ENCODE assay signal across 12 cellular contexts in genomic region chr7:92646966-92647625, GRCh38. TPM values are rescaled to one million over a fixed set of nuclear protein-coding genes. Genes with fewer than 3 reads are reported as not detected.
DNase-seq lines count a peak whose midpoint lies in the region; ATAC-seq and TF ChIP-seq lines count a peak whose summit lies in the region.
"Had no signal": no experiment of that assay in that cellular context is flagged by ENCODE, and none has a peak within 500 bp of the region (broad histone marks: within the 10 kb centered on the region; RNA-seq: fewer than 3 reads in every experiment).

No MANE protein-coding gene starts in this region.

- peaks cover 98% of the 10 kb centered on the region for H3K4me1 ChIP-seq in DND-41 (ENCODE audit: insufficient read depth, low read length)

- H3K9me3 ChIP-seq in DND-41 (ENCODE audit: insufficient read depth, low read length, severe bottlenecking): no peaks in the 10 kb centered on the region
- H3K9me3 ChIP-seq in CD4-positive, alpha-beta T cell (ENCODE audit: control insufficient read depth, low read length): no peaks in the 10 kb centered on the region

- H3K79me2 ChIP-seq in DND-41 (ENCODE audit: insufficient read depth, low read length): peaks cover 98% of the 10 kb centered on the region

- H3K27ac ChIP-seq in DND-41 (ENCODE audit: low read length) (peak overlapping the region; percentile 99), dorsolateral prefrontal cortex (peak overlapping the region in 55 of 59 donors; percentile 2 to 91 (median 78))
- H3K27ac ChIP-seq in CD4-positive, alpha-beta T cell (ENCODE audit: low read depth, low read length): no peak overlapping the region

- H3K4me3 Mint-ChIP-seq in CD4-positive, alpha-beta T cell: no peak overlapping the region

- POLR2A ChIA-PET in CD4-positive, alpha-beta T cell (lab: Charles Lee): no interaction called here

- H3K9ac ChIP-seq in DND-41 (ENCODE audit: low read depth, low read length): 0 out of 2 replicates have a peak overlapping the region, but pooled peaks have one; percentile 5

- TF ChIP-seq CTCF in DND-41 (IDR thresholded peaks at IDR 0.05; ENCODE audit: borderline replicate concordance, extremely low read depth, low read length, poor library complexity, severe bottlenecking): no peak
- TF ChIP-seq CTCF in dorsolateral prefrontal cortex (IDR thresholded peaks at IDR 0.05 in 54 of 56, conservative IDR thresholded peaks at IDR 0.05 in 2 of 56; ENCODE audit: low read depth in 1 of 56, partially characterized antibody in 56 of 56): no peak
- TF ChIP-seq CTCF in CD4-positive, alpha-beta T cell (IDR thresholded peaks at IDR 0.05): no peak

- no peaks in the 10 kb centered on the region for H3K9me3 Mint-ChIP-seq in CD4-positive, alpha-beta T cell

- H3K27me3 Mint-ChIP-seq in CD4-positive, alpha-beta T cell: no peaks in the 10 kb centered on the region

- CTCF ChIA-PET in CD4-positive, alpha-beta T cell (lab: Charles Lee): no interaction called here

- no peak overlapping the region for H3K27ac Mint-ChIP-seq in CD4-positive, alpha-beta T cell

- H3K4me3 ChIP-seq in DND-41 (ENCODE audit: low read depth in 1 of 2, low read length in 2 of 2) (no peak overlapping the region), dorsolateral prefrontal cortex (peak overlapping the region in 15 of 59 donors; percentile 0 to 40 (median 18))
- H3K4me3 ChIP-seq: lung had no signal

- no peaks in the 10 kb centered on the region for H4K20me1 ChIP-seq in DND-41 (ENCODE audit: insufficient read depth, low read length)

- no peak for DNase-seq in DND-41
- no peak for DNase-seq in dorsolateral prefrontal cortex
- no peak for DNase-seq in activated gamma-delta T cell (lab: John Stamatoyannopoulos, UW)
- DNase-seq in superior temporal gyrus (ENCODE audit: extremely low spot score): no peak
- DNase-seq in CD1c-positive myeloid dendritic cell (ENCODE audit: extremely low spot score): no peak
- no peak for DNase-seq in CD4-positive, alpha-beta T cell
- DNase-seq: DMS 273 treated with DMSO at 0.1 percent for 48 hours, NCI-H1092 treated with DMSO at 0.1 percent for 48 hours had no signal

- ATAC-seq in DND-41 (ENCODE audit: insufficient read depth, low read depth) (no peak), GM19467 (IDR thresholded peaks at IDR 0.05; ENCODE audit: unreplicated experiment) (peak; percentile 55), HG03457 (IDR thresholded peaks at IDR 0.05; ENCODE audit: unreplicated experiment) (peak; percentile 36)
- no peak for ATAC-seq in CD4-positive, alpha-beta T cell (ENCODE audit: poor library complexity)
- ATAC-seq: activated CD4-positive, CD25-positive, alpha-beta regulatory T cell treated with anti-CD3 and anti-CD28 coated beads, Interleukin-2, amount 50 U/mL, for 24 hours had no signal

- peaks cover 71% of the 10 kb centered on the region for H3K36me3 ChIP-seq in DND-41 (ENCODE audit: insufficient read depth, low read length)

- peaks cover 29% of the 10 kb centered on the region for H3K4me1 Mint-ChIP-seq in CD4-positive, alpha-beta T cell (ENCODE audit: low read depth)

- intact Hi-C loops in dorsolateral prefrontal cortex (cut with DNase I): loop anchor here in 1 of 2 donors (5.0 kb wide), 1 partner anchor 35 kb away; no protein-coding TSS in a partner anchor
- intact Hi-C loops in CD4-positive, alpha-beta T cell (cut with DNase I, micrococcal nuclease): no loop called here

- no peaks in the 10 kb centered on the region for H3K36me3 Mint-ChIP-seq in CD4-positive, alpha-beta T cell (ENCODE audit: low read depth)

- H3K4me2 ChIP-seq in DND-41 (ENCODE audit: insufficient read depth, low read length): no peak overlapping the region; the same call in 1 of the 2 replicates

- H3K27me3 ChIP-seq in DND-41 (ENCODE audit: insufficient read depth, low read length, poor library complexity): no peaks in the 10 kb centered on the region
- no peaks in the 10 kb centered on the region for H3K27me3 ChIP-seq in dorsolateral prefrontal cortex
- no peaks in the 10 kb centered on the region for H3K27me3 ChIP-seq in CD4-positive, alpha-beta T cell (ENCODE audit: control insufficient read depth, insufficient read depth, low read length)

- H2AFZ ChIP-seq in DND-41 (ENCODE audit: low read depth, low read length): no peak overlapping the region

RNA-seq across cellular contexts. Expression of gene FAM133B, which starts 56.9 kb away (rescaled TPM):
- 10 to 100 TPM; 23.1 to 48.5 (median 32.7) TPM for total RNA-seq in dorsolateral prefrontal cortex
- 10 to 100 TPM; 81.2 to 83.8 TPM for total RNA-seq in CD4-positive, alpha-beta T cell

Comparison
In these comparisons a context has a peak if more than half of its experiments do, and no peak if none do; other contexts are left out.
1. ATAC-seq: peak in GM19467 (single experiment) and HG03457 (single experiment); none in DND-41 (single experiment) and CD4-positive, alpha-beta T cell (single experiment).